Comparison of ENCODE assay signal across 7 cellular contexts in genomic region chr2:20450201-20451108, GRCh38. TPM values are rescaled to one million over a fixed set of nuclear protein-coding genes. Genes with fewer than 3 reads are reported as not detected.
DNase-seq lines count a peak whose midpoint lies in the region; ATAC-seq and TF ChIP-seq lines count a peak whose summit lies in the region.

No MANE protein-coding gene starts in this region.

- peak overlapping the region; percentile 7 for H3K9ac ChIP-seq in mesendoderm (ENCODE audit: low read length)

- H3K4me3 Mint-ChIP-seq in endothelial cell (ENCODE audit: unreplicated experiment) = peak overlapping the region; percentile 95

- H3K27me3 Mint-ChIP-seq in endothelial cell (ENCODE audit: unreplicated experiment) = peaks cover 10% of the 10 kb centered on the region

- no peak overlapping the region for H3K23ac ChIP-seq in mesendoderm (ENCODE audit: low read length)

- no peak overlapping the region for H2BK5ac ChIP-seq in mesendoderm (ENCODE audit: low read length)

- H3K27ac Mint-ChIP-seq in endothelial cell (ENCODE audit: unreplicated experiment) = peak overlapping the region; percentile 55

- peak overlapping the region; percentile 16 for H3K18ac ChIP-seq in mesendoderm (ENCODE audit: low read length)

- H2BK120ac ChIP-seq in mesendoderm (ENCODE audit: low read depth, low read length) = no peak overlapping the region

- no CpG with 5 or more reads among the region's 8 CpGs for WGBS in mesendoderm (ENCODE audit: extremely low coverage, insufficient coverage, low lambda C conversion rate)

- H3K4me1 Mint-ChIP-seq in endothelial cell (ENCODE audit: unreplicated experiment) = peaks cover 35% of the 10 kb centered on the region

- no peak overlapping the region for H3K4me2 ChIP-seq in mesendoderm (ENCODE audit: low read length)

- peaks cover 10% of the 10 kb centered on the region for H3K4me1 ChIP-seq in mesendoderm (ENCODE audit: control insufficient read depth, low read depth, low read length)
- H3K4me1 ChIP-seq in upper lobe of right lung = peaks cover 21% of the 10 kb centered on the region

- no peaks in the 10 kb centered on the region for H3K9me3 ChIP-seq in upper lobe of right lung

- no peak overlapping the region for H4K5ac ChIP-seq in mesendoderm (ENCODE audit: low read length)

- no peak overlapping the region for H3K27ac ChIP-seq in mesendoderm (ENCODE audit: low read depth, low read length)
- peak overlapping the region; percentile 99 for H3K27ac ChIP-seq in upper lobe of right lung

- no peaks in the 10 kb centered on the region for H3K36me3 ChIP-seq in mesendoderm (ENCODE audit: control insufficient read depth, insufficient read depth, low read length)
- peaks cover 8% of the 10 kb centered on the region for H3K36me3 ChIP-seq in upper lobe of right lung

- no peak overlapping the region for H4K8ac ChIP-seq in mesendoderm (ENCODE audit: low read depth, low read length)

- DNase-seq in NCI-H460 (ENCODE audit: extremely low read depth, low read depth) = peak; percentile 81
- DNase-seq in endothelial cell (ENCODE audit: low spot score) = peak; percentile 26
- peak; percentile 91 for DNase-seq in mesendoderm
- DNase-seq in upper lobe of right lung = no peak
- no peak for DNase-seq in KBM-7

- TF ChIP-seq CTCF in endothelial cell (IDR thresholded peaks at IDR 0.05; ENCODE audit: unreplicated experiment) (no peak), upper lobe of right lung (IDR thresholded peaks at IDR 0.05) (no peak)

- no peaks in the 10 kb centered on the region for H3K79me1 ChIP-seq in mesendoderm (ENCODE audit: low read length)

- ATAC-seq in upper lobe of right lung (peak; percentile 0), GM18909 (IDR thresholded peaks at IDR 0.05; ENCODE audit: poor library complexity, unreplicated experiment) (no peak), HG03095 (IDR thresholded peaks at IDR 0.05; ENCODE audit: unreplicated experiment) (no peak)

- H3K79me2 ChIP-seq in mesendoderm (ENCODE audit: control insufficient read depth, insufficient read depth, low read length) = peaks cover 19% of the 10 kb centered on the region

- H3K4me3 ChIP-seq in mesendoderm (ENCODE audit: low read length) (no peak overlapping the region), upper lobe of right lung (peak overlapping the region; percentile 86)

- no peak overlapping the region for H3K4ac ChIP-seq in mesendoderm (ENCODE audit: low read depth, low read length)

- H3K56ac ChIP-seq in mesendoderm (ENCODE audit: low read length) = no peak overlapping the region

- no peak overlapping the region for H2BK15ac ChIP-seq in mesendoderm (replicated peaks; ENCODE audit: low read depth)

- no peak overlapping the region for H2AK5ac ChIP-seq in mesendoderm (ENCODE audit: low read length)

- in situ Hi-C loops in KBM-7 (cut with MboI; ENCODE audit: low pct_unique_long_range_greater_than_20kb, low sequenced_read_pairs) = loop anchor here (10.0 kb wide), 1 partner anchor 184 kb away; no protein-coding TSS in a partner anchor

- H3K36me3 Mint-ChIP-seq in endothelial cell (ENCODE audit: low read depth, unreplicated experiment) = peaks cover 17% of the 10 kb centered on the region

- H3K9me3 Mint-ChIP-seq in endothelial cell (ENCODE audit: unreplicated experiment) = no peaks in the 10 kb centered on the region

- intact Hi-C loops in upper lobe of right lung (cut with DNase I) = no loop called here

- H3K27me3 ChIP-seq in mesendoderm (ENCODE audit: insufficient read depth, low read length, poor library complexity) = no peaks in the 10 kb centered on the region
- no peaks in the 10 kb centered on the region for H3K27me3 ChIP-seq in upper lobe of right lung

RNA-seq across cellular contexts. Expression of gene RHOB, which starts 3.6 kb away (rescaled TPM):
- 645 and 764 TPM in 2 replicates for total RNA-seq in NCI-H460 (2014; rRNA removed; shearing (Covaris generic))
- 377 and 453 TPM in 2 replicates for polyA plus RNA-seq in NCI-H460 (2014; cell fraction: nucleus; rRNA removed)
- total RNA-seq in endothelial cell (ENCODE audit: unreplicated experiment) (292 TPM), upper lobe of right lung (191 TPM)
- polyA plus RNA-seq in mesendoderm (2013, experiment 1 of 2) = 109 TPM
- 109 TPM for polyA plus RNA-seq in mesendoderm (2013, experiment 2 of 2)

Comparison
In these comparisons a context has a peak if more than half of its experiments do, and no peak if none do; other contexts are left out.
1. DNase-seq: peak in NCI-H460 (single experiment), endothelial cell (single experiment) and mesendoderm (single experiment); none in upper lobe of right lung (single experiment) and KBM-7 (single experiment).